In genomic region chr16:8890549-8890921, GRCh38 we compare ENCODE assay signal across 1 cellular context.
TF ChIP-seq lines count a peak whose summit lies in the region.

No MANE protein-coding gene starts in this region.

TF ChIP-seq in GM12878, 131 proteins besides CTCF, POLR2A, EP300 and RAD21:
- TF ChIP-seq ZNF687 (IDR thresholded peaks at IDR 0.05) (peak; percentile 8; the same call in 1 of the 2 replicates), MTA2 (IDR thresholded peaks at IDR 0.05; ENCODE audit: low read depth) (no peak)
TF ChIP-seq in GM12878: peak in this region for 1.
